In genomic region chr14:28751467-28752058, GRCh38 we compare ENCODE assay signal across 8 cellular contexts. TPM values are rescaled to one million over a fixed set of nuclear protein-coding genes. Genes with fewer than 3 reads are reported as not detected.
DNase-seq lines count a peak whose midpoint lies in the region; ATAC-seq and TF ChIP-seq lines count a peak whose summit lies in the region.

No MANE protein-coding gene starts in this region.

- H3K36me3 Mint-ChIP-seq in activated CD8-positive, alpha-beta T cell treated with anti-CD3 and anti-CD28 coated beads for 36 hours (ENCODE audit: low read depth): no peaks in the 10 kb centered on the region

- H3K27me3 ChIP-seq in GM06990 (replicated peaks; ENCODE audit: control insufficient read depth, insufficient read depth, low read length): no peaks in the 10 kb centered on the region

- no peak overlapping the region for H3K27ac Mint-ChIP-seq in activated CD8-positive, alpha-beta T cell treated with anti-CD3 and anti-CD28 coated beads for 36 hours

- H3K36me3 ChIP-seq in GM06990 (ENCODE audit: control insufficient read depth, insufficient read depth, low read length): no peaks in the 10 kb centered on the region

- peaks cover 11% of the 10 kb centered on the region for H3K9me3 Mint-ChIP-seq in activated CD8-positive, alpha-beta T cell treated with anti-CD3 and anti-CD28 coated beads for 36 hours

- POLR2A ChIA-PET in activated CD8-positive, alpha-beta T cell treated with anti-CD3 and anti-CD28 coated beads for 36 hours (lab: Charles Lee): no interaction called here

- DNase-seq in A172 (ENCODE audit: low spot score): peak; percentile 52
- no peak for DNase-seq in GM06990 (ENCODE audit: extremely low read depth, insufficient read length)
- DNase-seq in NCI-H1930 (lab: John Stamatoyannopoulos, UW): peak; percentile 22 to 52
- DNase-seq in activated CD8-positive, alpha-beta T cell treated with anti-CD3 and anti-CD28 coated beads for 36 hours: peak; percentile 40
- DNase-seq in left colon: peak in 1 of 2 donors; percentile 23

- intact Hi-C loops in activated CD8-positive, alpha-beta T cell treated with anti-CD3 and anti-CD28 coated beads for 36 hours (cut with micrococcal nuclease): loop anchor here (10.0 kb wide), 1 partner anchor 783 kb away; no protein-coding TSS in a partner anchor
- intact Hi-C loops in left colon (cut with DNase I, micrococcal nuclease): loop anchor here in 1 of 2 donors (5.0 to 10.0 kb wide), 3 partner anchors 763 to 1521 kb away; no protein-coding TSS in a partner anchor

- H3K27me3 Mint-ChIP-seq in activated CD8-positive, alpha-beta T cell treated with anti-CD3 and anti-CD28 coated beads for 36 hours: peaks cover 31% of the 10 kb centered on the region

- no peak overlapping the region for H3K4me3 ChIP-seq in GM06990 (replicated peaks; ENCODE audit: low read depth, low read length)

- ATAC-seq in HG02610 (IDR thresholded peaks at IDR 0.05; ENCODE audit: unreplicated experiment): peak; percentile 67
- no peak for ATAC-seq in activated CD8-positive, alpha-beta T cell treated with anti-CD3 and anti-CD28 coated beads for 36 hours
- peak; percentile 66 for ATAC-seq in left colon
- no peak for ATAC-seq in HG03097 (IDR thresholded peaks at IDR 0.05; ENCODE audit: low FRiP score, unreplicated experiment)
- ATAC-seq in HG03045 (IDR thresholded peaks at IDR 0.05; ENCODE audit: unreplicated experiment): no peak

- CTCF ChIA-PET in activated CD8-positive, alpha-beta T cell treated with anti-CD3 and anti-CD28 coated beads for 36 hours (lab: Charles Lee): interaction anchor here (0.8 to 1.0 kb wide), 3 partner anchors 770 to 1463 kb away, joined by 3 read pairs; no protein-coding TSS in a partner anchor

- H3K4me1 Mint-ChIP-seq in activated CD8-positive, alpha-beta T cell treated with anti-CD3 and anti-CD28 coated beads for 36 hours (ENCODE audit: low read depth): no peaks in the 10 kb centered on the region

- TF ChIP-seq CTCF in GM06990 (IDR thresholded peaks at IDR 0.05; ENCODE audit: insufficient read depth, low read length, poor library complexity, severe bottlenecking): peak; percentile 79
- peak; percentile 43 for TF ChIP-seq CTCF in activated CD8-positive, alpha-beta T cell treated with anti-CD3 and anti-CD28 coated beads for 36 hours (IDR thresholded peaks at IDR 0.05)

- no peak overlapping the region for H3K4me3 Mint-ChIP-seq in activated CD8-positive, alpha-beta T cell treated with anti-CD3 and anti-CD28 coated beads for 36 hours

RNA-seq across cellular contexts. Expression of gene FOXG1, which starts 15.0 kb away (rescaled TPM):
- 0.29 and 0.57 TPM in 2 replicates for total RNA-seq in A172 (2014; rRNA removed; shearing (Covaris generic))
- total RNA-seq in activated CD8-positive, alpha-beta T cell treated with anti-CD3 and anti-CD28 coated beads for 36 hours: not detected
- not detected for total RNA-seq in left colon

Comparison
In these comparisons a context has a peak if more than half of its experiments do, and no peak if none do; other contexts are left out.
1. ATAC-seq: peak in HG02610 (single experiment) and left colon (single experiment); none in activated CD8-positive, alpha-beta T cell treated with anti-CD3 and anti-CD28 coated beads for 36 hours (single experiment), HG03097 (single experiment) and HG03045 (single experiment).